8 cellular contexts compared by ENCODE assay signal in genomic region chr6:130366011-130366963, GRCh38. TPM values are rescaled to one million over a fixed set of nuclear protein-coding genes. Genes with fewer than 3 reads are reported as not detected.
DNase-seq lines count a peak whose midpoint lies in the region; ATAC-seq and TF ChIP-seq lines count a peak whose summit lies in the region.

TSS of gene TMEM200A (plus strand) at chr6:130366017. CDS start at chr6:130440423, 74,406 bp downstream.

- peak within 1 kb of the TSS; percentile 87 for H3K4me3 Mint-ChIP-seq in activated naive CD8-positive, alpha-beta T cell

- ATAC-seq in GM19397 (IDR thresholded peaks at IDR 0.05; ENCODE audit: unreplicated experiment) (peak; percentile 14), HG02763 (IDR thresholded peaks at IDR 0.05; ENCODE audit: unreplicated experiment) (no peak)

- H3K36me3 ChIP-seq in NT2/D1 (ENCODE audit: insufficient read depth, insufficient read length, low read length) (no peaks in the 10 kb centered on the region), left ventricle myocardium inferior (no peaks in the 10 kb centered on the region)

- peaks cover 16% of the 10 kb centered on the region for H3K4me1 Mint-ChIP-seq in activated naive CD8-positive, alpha-beta T cell (ENCODE audit: low read depth)

- peak within 1 kb of the TSS; percentile 80 for H3K9ac ChIP-seq in NT2/D1 (ENCODE audit: insufficient read length, low read depth)

- H3K9me3 Mint-ChIP-seq in activated naive CD8-positive, alpha-beta T cell (ENCODE audit: low read depth) = no peaks in the 10 kb centered on the region

- no peak within 1 kb of the TSS for H3K27ac ChIP-seq in left ventricle myocardium inferior (replicated peaks)

- DNase-seq in AG04449 (ENCODE audit: low read depth, low spot score) (no peak), NT2/D1 (ENCODE audit: low read depth, low spot score) (no peak), left ventricle myocardium inferior (no peak), posterior cingulate gyrus (peak in 9 of 10 donors; percentile 11 to 83 (median 31)), HPDE6-E6E7 (ENCODE audit: extremely low spot score) (no peak)

- CTCF ChIA-PET in AG04449 (lab: Yijun Ruan, JAX) = interaction anchor here (0.7 to 2.0 kb wide), 28 partner anchors 9 to 476 kb away, joined by 3 to 18 read pairs (median 4); no protein-coding TSS in a partner anchor

- no peak within 1 kb of the TSS for H3K27ac Mint-ChIP-seq in activated naive CD8-positive, alpha-beta T cell

- POLR2A ChIA-PET in AG04449 (lab: Yijun Ruan, JAX) = interaction anchor here (0.6 kb wide), 1 partner anchor 691 kb away, joined by 3 read pairs; no protein-coding TSS in a partner anchor

- H3K4me1 ChIP-seq in NT2/D1 (ENCODE audit: insufficient read depth, insufficient read length) (no peaks in the 10 kb centered on the region), left ventricle myocardium inferior (peaks cover 18% of the 10 kb centered on the region)

- intact Hi-C loops in left ventricle myocardium inferior (cut with micrococcal nuclease) = no loop called here
- intact Hi-C loops in posterior cingulate gyrus (cut with DNase I) = no loop called here

- TF ChIP-seq CTCF in AG04449 (IDR thresholded peaks at IDR 0.05; ENCODE audit: insufficient read depth, low read length, missing control alignments) (peak; percentile 50), left ventricle myocardium inferior (IDR thresholded peaks at IDR 0.05; ENCODE audit: borderline replicate concordance) (no peak)

- H3K27me3 ChIP-seq in NT2/D1 (ENCODE audit: insufficient read depth, insufficient read length) (peaks cover 25% of the 10 kb centered on the region), left ventricle myocardium inferior (ENCODE audit: low read depth) (peaks cover 92% of the 10 kb centered on the region)

- H3K4me3 ChIP-seq in AG04449 (ENCODE audit: low read depth, low read length) (peak within 1 kb of the TSS; percentile 92), NT2/D1 (ENCODE audit: insufficient read length, low read depth) (peak within 1 kb of the TSS; percentile 60), left ventricle myocardium inferior (peak within 1 kb of the TSS; percentile 65)

- H3K9me3 ChIP-seq in NT2/D1 (ENCODE audit: insufficient read depth, low read length) = no peaks in the 10 kb centered on the region
- H3K9me3 ChIP-seq in left ventricle myocardium inferior (replicated peaks) = no peaks in the 10 kb centered on the region

- H3K36me3 Mint-ChIP-seq in activated naive CD8-positive, alpha-beta T cell = peaks cover 2% of the 10 kb centered on the region

- H3K27me3 Mint-ChIP-seq in activated naive CD8-positive, alpha-beta T cell = peaks cover 11% of the 10 kb centered on the region

RNA-seq across cellular contexts. Expression of gene TMEM200A, which starts in this region (rescaled TPM):
- not detected for total RNA-seq in left ventricle myocardium inferior

Comparison
In these comparisons a context has a peak if more than half of its experiments do, and no peak if none do; other contexts are left out.
1. DNase-seq: peak in posterior cingulate gyrus (9 of 10); none in AG04449 (single experiment), NT2/D1 (single experiment), left ventricle myocardium inferior (single experiment) and HPDE6-E6E7 (single experiment).
2. Peak in every context shown above with its lines, with median percentiles within 50 percentile points of each other: H3K4me3 ChIP-seq.